ENCODE assay signal across 22 cellular contexts in the genomic region with DNA sequence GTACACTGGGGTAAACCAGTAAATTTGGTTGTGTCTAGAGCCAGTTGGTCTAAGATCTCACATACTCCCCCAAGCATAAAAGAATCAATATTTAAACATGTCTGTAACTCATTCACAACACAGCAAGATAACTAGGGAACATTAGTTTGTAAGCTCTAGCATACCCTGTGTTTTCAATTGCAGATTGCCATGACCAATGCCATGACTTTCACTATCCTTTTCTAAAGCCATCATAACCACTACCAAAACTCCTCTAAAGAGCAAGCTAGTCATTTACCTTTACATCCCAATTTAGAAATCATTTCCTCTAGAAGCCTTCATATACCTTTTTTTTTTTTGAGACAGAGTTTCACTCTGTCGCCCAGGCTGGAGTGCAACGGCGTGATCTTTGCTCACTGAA. TPM values are rescaled to one million over a fixed set of nuclear protein-coding genes. Genes with fewer than 3 reads are reported as not detected.
A peak's percentile ranks its signal among the peaks of the same experiment; 100 is the strongest.
DNase-seq lines count a peak whose midpoint lies in the region; ATAC-seq and TF ChIP-seq lines count a peak whose summit lies in the region.
"Had no signal": no experiment of that assay in that cellular context is flagged by ENCODE, and none has a peak within 500 bp of the region (broad histone marks: within the 10 kb centered on the region; RNA-seq: fewer than 3 reads in every experiment).

No MANE protein-coding gene starts in this region.

- H3K27me3 ChIP-seq in KMS-11 (ENCODE audit: insufficient read depth, low read depth), result no peaks in the 10 kb centered on the region
- no peaks in the 10 kb centered on the region for H3K27me3 ChIP-seq in MG63
- H3K27me3 ChIP-seq: adrenal gland, cardiac muscle cell, dorsolateral prefrontal cortex, uterus had no signal

- H3K4me2 ChIP-seq in KMS-11, result peak overlapping the region; percentile 73

- peak overlapping the region; percentile 10; the same call in 1 of the 2 replicates for H3K27ac ChIP-seq in KMS-11
- H3K27ac ChIP-seq: adrenal gland, cardiac muscle cell, dorsolateral prefrontal cortex, uterus had no signal

- H3K4me1 Mint-ChIP-seq in activated T-helper 1 cell treated with anti-CD3 and anti-CD28 coated beads, Interleukin-12 subunit alpha, Interleukin-12 subunit beta, Interleukin-2, Interleukin-4 antibody, amounts not matched to agents 30 ng/mL and 10 ng/mL and 1 ng/mL, durations not matched to agents 14 hours and 24 hours and 36 hours (ENCODE audit: low read depth), result peaks cover 4% of the 10 kb centered on the region
- H3K4me1 Mint-ChIP-seq: CD8-positive, alpha-beta memory T cell had no signal

- H3K4me3 Mint-ChIP-seq in activated T-helper 1 cell treated with anti-CD3 and anti-CD28 coated beads, Interleukin-12 subunit alpha, Interleukin-12 subunit beta, Interleukin-2, Interleukin-4 antibody, amounts not matched to agents 30 ng/mL and 10 ng/mL and 1 ng/mL, durations not matched to agents 14 hours and 24 hours and 36 hours, result no peak overlapping the region
- H3K4me3 Mint-ChIP-seq: activated CD4-positive, alpha-beta T cell treated with anti-CD3 and anti-CD28 coated beads, Interleukin-2, amount 10 ng/mL, durations not matched to agents 24 days and 14 days; CD8-positive, alpha-beta memory T cell had no signal

- intact Hi-C loops in activated T-helper 1 cell treated with anti-CD3 and anti-CD28 coated beads, Interleukin-12 subunit alpha, Interleukin-12 subunit beta, Interleukin-2, Interleukin-4 antibody, amounts not matched to agents 30 ng/mL and 10 ng/mL and 1 ng/mL, durations not matched to agents 14 hours and 24 hours and 36 hours (cut with micrococcal nuclease), result no loop called here

- no peaks in the 10 kb centered on the region for H3K9me3 Mint-ChIP-seq in activated T-helper 1 cell treated with anti-CD3 and anti-CD28 coated beads, Interleukin-12 subunit alpha, Interleukin-12 subunit beta, Interleukin-2, Interleukin-4 antibody, amounts not matched to agents 30 ng/mL and 10 ng/mL and 1 ng/mL, durations not matched to agents 14 hours and 24 hours and 36 hours
- H3K9me3 Mint-ChIP-seq: activated CD4-positive, alpha-beta T cell treated with anti-CD3 and anti-CD28 coated beads, Interleukin-2, amount 10 ng/mL, durations not matched to agents 24 days and 14 days had no signal

- H3K36me3 Mint-ChIP-seq in activated T-helper 1 cell treated with anti-CD3 and anti-CD28 coated beads, Interleukin-12 subunit alpha, Interleukin-12 subunit beta, Interleukin-2, Interleukin-4 antibody, amounts not matched to agents 30 ng/mL and 10 ng/mL and 1 ng/mL, durations not matched to agents 14 hours and 24 hours and 36 hours (ENCODE audit: low read depth), result no peaks in the 10 kb centered on the region
- H3K36me3 Mint-ChIP-seq: CD8-positive, alpha-beta memory T cell had no signal

- H3K36me3 ChIP-seq in KMS-11 (ENCODE audit: insufficient read depth) (no peaks in the 10 kb centered on the region), MG63 (no peaks in the 10 kb centered on the region)
- H3K36me3 ChIP-seq: adrenal gland, cardiac muscle cell, uterus had no signal

- peak overlapping the region; percentile 16 for H2AFZ ChIP-seq in KMS-11 (ENCODE audit: low read depth)

- DNase-seq in dermis blood vessel endothelial cell (no peak), NOMO-1 (lab: John Stamatoyannopoulos, UW; ENCODE audit: unreplicated experiment in 2 of 2) (no peak), MG63 (no peak)
- no peak for DNase-seq in activated T-helper 1 cell treated with anti-CD3 and anti-CD28 coated beads, Interleukin-12 subunit alpha, Interleukin-12 subunit beta, Interleukin-2, Interleukin-4 antibody, amounts not matched to agents 30 ng/mL and 10 ng/mL and 1 ng/mL, durations not matched to agents 14 hours and 24 hours and 36 hours (ENCODE audit: low spot score)
- DNase-seq: activated CD4-positive, alpha-beta T cell treated with anti-CD3 and anti-CD28 coated beads, Interleukin-2, amount 10 ng/mL, durations not matched to agents 24 days and 14 days; activated gamma-delta T cell; adrenal gland; CD8-positive, alpha-beta memory T cell; DMS79 treated with DMSO at 0.1 percent for 48 hours; dorsolateral prefrontal cortex; IMR-90; left cardiac atrium; midbrain; NCI-H1930; NCI-H446; stimulated activated CD4-positive, alpha-beta T cell treated with anti-CD3 and anti-CD28 coated beads, Interleukin-4, amount 100 ng/mL, for 1 hour; uterus had no signal

- H3K4me3 ChIP-seq in KMS-11 (IDR thresholded peaks at IDR 0.05; ENCODE audit: insufficient read depth, low read depth, low read length) (peak overlapping the region; percentile 46), MG63 (no peak overlapping the region)
- H3K4me3 ChIP-seq: adrenal gland, cardiac muscle cell, dorsolateral prefrontal cortex, uterus had no signal

- no peak overlapping the region for H3K27ac Mint-ChIP-seq in activated T-helper 1 cell treated with anti-CD3 and anti-CD28 coated beads, Interleukin-12 subunit alpha, Interleukin-12 subunit beta, Interleukin-2, Interleukin-4 antibody, amounts not matched to agents 30 ng/mL and 10 ng/mL and 1 ng/mL, durations not matched to agents 14 hours and 24 hours and 36 hours
- H3K27ac Mint-ChIP-seq: activated CD4-positive, alpha-beta T cell treated with anti-CD3 and anti-CD28 coated beads, Interleukin-2, amount 10 ng/mL, durations not matched to agents 24 days and 14 days; CD8-positive, alpha-beta memory T cell had no signal

- H4K20me1 ChIP-seq in KMS-11 (ENCODE audit: insufficient read depth), result no peaks in the 10 kb centered on the region

- H3K9ac ChIP-seq in KMS-11, result no peak overlapping the region

- H3K4me1 ChIP-seq in KMS-11 (ENCODE audit: low read depth, poor library complexity, severe bottlenecking), result peaks cover 74% of the 10 kb centered on the region
- H3K4me1 ChIP-seq: adrenal gland, uterus had no signal

- no peaks in the 10 kb centered on the region for H3K27me3 Mint-ChIP-seq in activated T-helper 1 cell treated with anti-CD3 and anti-CD28 coated beads, Interleukin-12 subunit alpha, Interleukin-12 subunit beta, Interleukin-2, Interleukin-4 antibody, amounts not matched to agents 30 ng/mL and 10 ng/mL and 1 ng/mL, durations not matched to agents 14 hours and 24 hours and 36 hours (ENCODE audit: insufficient read depth)
- H3K27me3 Mint-ChIP-seq: CD8-positive, alpha-beta memory T cell had no signal

- H3K9me3 ChIP-seq in MG63, result no peaks in the 10 kb centered on the region
- H3K9me3 ChIP-seq: adrenal gland, uterus had no signal

- ATAC-seq in GM18520 (IDR thresholded peaks at IDR 0.05; ENCODE audit: unreplicated experiment) (peak; percentile 35), GM21381 (IDR thresholded peaks at IDR 0.05; ENCODE audit: unreplicated experiment) (peak; percentile 47), HG03066 (IDR thresholded peaks at IDR 0.05; ENCODE audit: low read depth, unreplicated experiment) (peak; percentile 32)
- ATAC-seq: left cardiac atrium had no signal

- H3K79me2 ChIP-seq in KMS-11 (ENCODE audit: insufficient read depth, low read depth), result no peaks in the 10 kb centered on the region

- TF ChIP-seq CTCF in KMS-11 (conservative IDR thresholded peaks at IDR 0.05; ENCODE audit: low read depth, low read length), result no peak

RNA-seq across cellular contexts. Expression of a gene that starts 56.5 kb away (rescaled TPM):
- 16.8 and 25.9 TPM in 2 replicates for total RNA-seq in dermis blood vessel endothelial cell
- 14.7 and 23.1 TPM in 2 replicates for total RNA-seq in MG63 (2014; rRNA removed; shearing (Covaris generic); ENCODE audit: low replicate concordance)
- 0.20 and 0.21 TPM in 2 replicates for total RNA-seq in activated T-helper 1 cell treated with anti-CD3 and anti-CD28 coated beads, Interleukin-12 subunit alpha, Interleukin-12 subunit beta, Interleukin-2, Interleukin-4 antibody, amounts not matched to agents 30 ng/mL and 10 ng/mL and 1 ng/mL, durations not matched to agents 14 hours and 24 hours and 36 hours

Comparison
In these comparisons a context has a peak if more than half of its experiments do, and no peak if none do; other contexts are left out.
1. RNA of a gene that starts 56.5 kb away (total RNA-seq): 16.8 to 25.9 TPM in dermis blood vessel endothelial cell and 14.7 to 23.1 TPM in MG63; 0.20 to 0.21 TPM in activated T-helper 1 cell treated with anti-CD3 and anti-CD28 coated beads, Interleukin-12 subunit alpha, Interleukin-12 subunit beta, Interleukin-2, Interleukin-4 antibody, amounts not matched to agents 30 ng/mL and 10 ng/mL and 1 ng/mL, durations not matched to agents 14 hours and 24 hours and 36 hours; every median in the first group is over 10 times any median in the second.
2. Peak in every context shown above with its lines, with median percentiles within 50 percentile points of each other: ATAC-seq.